ENCODE assay signal across 2 cellular contexts in the genomic region with DNA sequence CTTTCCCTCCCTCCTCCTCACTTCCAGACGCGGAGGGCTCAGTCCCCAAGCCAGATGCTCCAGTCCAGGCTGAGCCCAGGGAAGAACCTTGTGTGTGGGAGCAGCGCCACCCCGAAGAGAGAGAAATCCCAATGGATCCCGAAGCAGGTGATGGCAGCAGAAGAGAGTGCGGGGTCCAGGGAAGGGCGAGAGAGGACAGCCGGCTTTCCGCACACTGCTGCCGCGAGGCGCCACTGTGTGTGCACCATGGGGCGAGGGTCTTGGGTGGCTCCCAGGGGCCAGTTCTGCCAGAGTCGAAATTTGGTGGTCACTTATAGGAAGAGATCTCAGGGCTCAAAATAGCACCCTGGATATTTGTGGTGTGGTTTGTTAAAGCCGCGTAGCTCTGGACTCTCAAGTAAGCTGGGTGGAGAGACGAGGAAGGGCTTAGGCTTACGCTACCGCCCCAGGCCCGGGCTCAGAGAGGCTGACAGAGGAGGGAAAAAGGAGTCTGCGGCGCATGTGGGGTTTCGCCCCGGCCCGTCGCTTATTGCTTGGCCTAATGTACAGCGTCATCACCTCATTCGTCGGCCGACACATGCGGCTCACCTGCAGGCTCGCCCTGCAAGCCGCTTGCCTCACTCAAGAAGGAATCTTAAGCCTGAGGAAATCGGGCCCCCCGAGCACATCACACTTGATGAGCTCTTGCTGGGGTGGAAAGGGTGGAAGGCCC.
A peak's percentile ranks its signal among the peaks of the same experiment; 100 is the strongest.
TF ChIP-seq lines count a peak whose summit lies in the region.

No MANE protein-coding gene starts in this region.

TF ChIP-seq in WTC11, 78 proteins besides CTCF, POLR2A, EP300 and RAD21 (continues in another document):
- TF ChIP-seq, protein P1, sequence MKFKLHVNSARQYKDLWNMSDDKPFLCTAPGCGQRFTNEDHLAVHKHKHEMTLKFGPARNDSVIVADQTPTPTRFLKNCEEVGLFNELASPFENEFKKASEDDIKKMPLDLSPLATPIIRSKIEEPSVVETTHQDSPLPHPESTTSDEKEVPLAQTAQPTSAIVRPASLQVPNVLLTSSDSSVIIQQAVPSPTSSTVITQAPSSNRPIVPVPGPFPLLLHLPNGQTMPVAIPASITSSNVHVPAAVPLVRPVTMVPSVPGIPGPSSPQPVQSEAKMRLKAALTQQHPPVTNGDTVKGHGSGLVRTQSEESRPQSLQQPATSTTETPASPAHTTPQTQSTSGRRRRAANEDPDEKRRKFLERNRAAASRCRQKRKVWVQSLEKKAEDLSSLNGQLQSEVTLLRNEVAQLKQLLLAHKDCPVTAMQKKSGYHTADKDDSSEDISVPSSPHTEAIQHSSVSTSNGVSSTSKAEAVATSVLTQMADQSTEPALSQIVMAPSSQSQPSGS (CRISPR knock-in tag; IDR thresholded peaks at IDR 0.05; ENCODE audit: borderline replicate concordance, low read depth), result no peak
- no peak for TF ChIP-seq NR1H2 (CRISPR knock-in tag; IDR thresholded peaks at IDR 0.05)
- TF ChIP-seq, protein P2, sequence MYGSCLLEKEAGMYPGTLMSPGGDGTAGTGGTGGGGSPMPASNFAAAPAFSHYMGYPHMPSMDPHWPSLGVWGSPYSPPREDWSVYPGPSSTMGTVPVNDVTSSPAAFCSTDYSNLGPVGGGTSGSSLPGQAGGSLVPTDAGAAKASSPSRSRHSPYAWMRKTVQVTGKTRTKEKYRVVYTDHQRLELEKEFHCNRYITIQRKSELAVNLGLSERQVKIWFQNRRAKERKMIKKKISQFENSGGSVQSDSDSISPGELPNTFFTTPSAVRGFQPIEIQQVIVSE (CRISPR knock-in tag; IDR thresholded peaks at IDR 0.05; ENCODE audit: borderline replicate concordance), result no peak
- no peak for TF ChIP-seq CREB1 (CRISPR knock-in tag; IDR thresholded peaks at IDR 0.05)
- no peak for TF ChIP-seq OVOL2 (CRISPR knock-in tag; IDR thresholded peaks at IDR 0.05; ENCODE audit: borderline replicate concordance)
- no peak for TF ChIP-seq NR3C1 (CRISPR knock-in tag; conservative IDR thresholded peaks at IDR 0.05; ENCODE audit: low read depth)
- no peak for TF ChIP-seq ZNF263 (CRISPR knock-in tag; IDR thresholded peaks at IDR 0.05; ENCODE audit: low read depth)
- no peak for TF ChIP-seq RELA (CRISPR knock-in tag; IDR thresholded peaks at IDR 0.05; ENCODE audit: borderline replicate concordance)
- TF ChIP-seq, protein P3, sequence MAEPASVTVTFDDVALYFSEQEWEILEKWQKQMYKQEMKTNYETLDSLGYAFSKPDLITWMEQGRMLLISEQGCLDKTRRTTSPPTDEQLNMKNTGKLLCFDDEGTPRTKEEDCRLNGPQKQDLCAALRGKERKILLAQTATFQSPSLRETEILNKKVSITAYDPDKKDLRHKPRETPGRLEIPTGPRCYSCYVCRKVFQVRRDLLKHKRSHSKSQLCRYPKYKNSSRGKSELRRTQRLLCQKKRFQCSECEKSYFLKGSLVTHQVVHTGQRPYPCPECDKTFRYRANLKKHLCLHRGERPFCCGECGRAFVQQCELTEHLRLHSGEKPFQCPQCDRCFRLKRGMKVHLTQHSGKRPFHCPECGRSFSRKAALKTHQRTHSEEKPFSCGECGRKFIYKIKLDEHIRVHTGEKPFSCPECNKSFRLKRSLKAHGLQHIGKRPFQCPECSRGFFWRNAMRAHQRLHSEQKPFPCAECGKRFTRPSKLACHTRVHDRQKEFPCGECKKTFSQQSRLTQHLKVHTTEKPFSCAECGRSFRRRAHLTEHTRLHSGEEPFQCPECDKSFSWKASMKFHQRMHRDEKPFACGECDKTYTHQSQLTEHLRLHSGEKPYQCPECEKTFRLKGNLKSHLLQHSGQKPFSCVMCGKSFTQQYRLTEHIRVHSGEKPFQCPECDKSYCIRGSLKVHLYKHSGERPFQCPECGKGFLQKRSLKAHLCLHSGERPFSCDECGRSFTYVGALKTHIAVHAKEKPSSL (CRISPR knock-in tag; conservative IDR thresholded peaks at IDR 0.05), result no peak
- TF ChIP-seq, protein P4, sequence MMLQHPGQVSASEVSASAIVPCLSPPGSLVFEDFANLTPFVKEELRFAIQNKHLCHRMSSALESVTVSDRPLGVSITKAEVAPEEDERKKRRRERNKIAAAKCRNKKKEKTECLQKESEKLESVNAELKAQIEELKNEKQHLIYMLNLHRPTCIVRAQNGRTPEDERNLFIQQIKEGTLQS (CRISPR knock-in tag; conservative IDR thresholded peaks at IDR 0.05), result no peak
- TF ChIP-seq RORB (CRISPR knock-in tag; IDR thresholded peaks at IDR 0.05), result no peak
- TF ChIP-seq, protein P5, sequence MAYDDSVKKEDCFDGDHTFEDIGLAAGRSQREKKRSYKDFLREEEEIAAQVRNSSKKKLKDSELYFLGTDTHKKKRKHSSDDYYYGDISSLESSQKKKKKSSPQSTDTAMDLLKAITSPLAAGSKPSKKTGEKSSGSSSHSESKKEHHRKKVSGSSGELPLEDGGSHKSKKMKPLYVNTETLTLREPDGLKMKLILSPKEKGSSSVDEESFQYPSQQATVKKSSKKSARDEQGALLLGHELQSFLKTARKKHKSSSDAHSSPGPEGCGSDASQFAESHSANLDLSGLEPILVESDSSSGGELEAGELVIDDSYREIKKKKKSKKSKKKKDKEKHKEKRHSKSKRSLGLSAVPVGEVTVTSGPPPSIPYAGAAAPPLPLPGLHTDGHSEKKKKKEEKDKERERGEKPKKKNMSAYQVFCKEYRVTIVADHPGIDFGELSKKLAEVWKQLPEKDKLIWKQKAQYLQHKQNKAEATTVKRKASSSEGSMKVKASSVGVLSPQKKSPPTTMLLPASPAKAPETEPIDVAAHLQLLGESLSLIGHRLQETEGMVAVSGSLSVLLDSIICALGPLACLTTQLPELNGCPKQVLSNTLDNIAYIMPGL (CRISPR knock-in tag; IDR thresholded peaks at IDR 0.05), result no peak
- TF ChIP-seq SMAD3 (CRISPR knock-in tag; IDR thresholded peaks at IDR 0.05; ENCODE audit: borderline replicate concordance), result no peak
- TF ChIP-seq, protein P6, sequence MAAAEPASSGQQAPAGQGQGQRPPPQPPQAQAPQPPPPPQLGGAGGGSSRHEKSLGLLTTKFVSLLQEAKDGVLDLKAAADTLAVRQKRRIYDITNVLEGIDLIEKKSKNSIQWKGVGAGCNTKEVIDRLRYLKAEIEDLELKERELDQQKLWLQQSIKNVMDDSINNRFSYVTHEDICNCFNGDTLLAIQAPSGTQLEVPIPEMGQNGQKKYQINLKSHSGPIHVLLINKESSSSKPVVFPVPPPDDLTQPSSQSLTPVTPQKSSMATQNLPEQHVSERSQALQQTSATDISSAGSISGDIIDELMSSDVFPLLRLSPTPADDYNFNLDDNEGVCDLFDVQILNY (CRISPR knock-in tag; IDR thresholded peaks at IDR 0.05), result no peak

TF ChIP-seq in K562, 482 proteins besides CTCF, POLR2A, EP300 and RAD21:
- TF ChIP-seq, protein P7, sequence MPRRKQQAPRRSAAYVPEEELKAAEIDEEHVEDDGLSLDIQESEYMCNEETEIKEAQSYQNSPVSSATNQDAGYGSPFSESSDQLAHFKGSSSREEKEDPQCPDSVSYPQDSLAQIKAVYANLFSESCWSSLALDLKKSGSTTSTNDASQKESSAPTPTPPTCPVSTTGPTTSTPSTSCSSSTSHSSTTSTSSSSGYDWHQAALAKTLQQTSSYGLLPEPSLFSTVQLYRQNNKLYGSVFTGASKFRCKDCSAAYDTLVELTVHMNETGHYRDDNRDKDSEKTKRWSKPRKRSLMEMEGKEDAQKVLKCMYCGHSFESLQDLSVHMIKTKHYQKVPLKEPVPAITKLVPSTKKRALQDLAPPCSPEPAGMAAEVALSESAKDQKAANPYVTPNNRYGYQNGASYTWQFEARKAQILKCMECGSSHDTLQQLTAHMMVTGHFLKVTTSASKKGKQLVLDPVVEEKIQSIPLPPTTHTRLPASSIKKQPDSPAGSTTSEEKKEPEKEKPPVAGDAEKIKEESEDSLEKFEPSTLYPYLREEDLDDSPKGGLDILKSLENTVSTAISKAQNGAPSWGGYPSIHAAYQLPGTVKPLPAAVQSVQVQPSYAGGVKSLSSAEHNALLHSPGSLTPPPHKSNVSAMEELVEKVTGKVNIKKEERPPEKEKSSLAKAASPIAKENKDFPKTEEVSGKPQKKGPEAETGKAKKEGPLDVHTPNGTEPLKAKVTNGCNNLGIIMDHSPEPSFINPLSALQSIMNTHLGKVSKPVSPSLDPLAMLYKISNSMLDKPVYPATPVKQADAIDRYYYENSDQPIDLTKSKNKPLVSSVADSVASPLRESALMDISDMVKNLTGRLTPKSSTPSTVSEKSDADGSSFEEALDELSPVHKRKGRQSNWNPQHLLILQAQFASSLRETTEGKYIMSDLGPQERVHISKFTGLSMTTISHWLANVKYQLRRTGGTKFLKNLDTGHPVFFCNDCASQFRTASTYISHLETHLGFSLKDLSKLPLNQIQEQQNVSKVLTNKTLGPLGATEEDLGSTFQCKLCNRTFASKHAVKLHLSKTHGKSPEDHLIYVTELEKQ (CRISPR knock-in tag; IDR thresholded peaks at IDR 0.05), result no peak
- peak; percentile 50; the same call in 1 of the 2 replicates for TF ChIP-seq POLR2G (IDR thresholded peaks at IDR 0.05; ENCODE audit: low read depth, low read length)
- no peak for TF ChIP-seq SRSF1 (IDR thresholded peaks at IDR 0.05; ENCODE audit: low read depth, low read length)
